ENCODE assay signal across 15 cellular contexts in the genomic region with DNA sequence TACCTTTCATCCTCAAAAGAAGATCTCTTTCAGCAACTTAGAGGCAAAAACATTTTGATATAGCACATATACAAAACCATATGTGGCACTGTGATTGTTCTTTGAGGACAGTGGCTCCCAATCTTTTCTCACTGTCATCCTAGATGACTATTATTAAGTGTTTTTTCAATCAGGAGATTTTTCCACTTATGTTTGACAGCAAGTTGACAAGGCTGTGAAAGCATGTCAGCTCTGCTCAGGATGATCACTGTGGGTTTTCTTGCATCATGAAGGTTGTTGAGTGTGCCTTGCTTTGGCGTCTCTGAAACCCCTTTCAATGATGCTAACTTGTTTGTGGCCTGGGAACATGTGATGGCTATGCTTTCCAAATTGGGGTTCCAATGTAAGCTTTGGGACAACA. TPM values are rescaled to one million over a fixed set of nuclear protein-coding genes. Genes with fewer than 3 reads are reported as not detected.
DNase-seq lines count a peak whose midpoint lies in the region; ATAC-seq and TF ChIP-seq lines count a peak whose summit lies in the region.
"Had no signal": no experiment of that assay in that cellular context is flagged by ENCODE, and none has a peak within 500 bp of the region (broad histone marks: within the 10 kb centered on the region; RNA-seq: fewer than 3 reads in every experiment).

No MANE protein-coding gene starts in this region.

- no TSS peak for BruUV-seq in PC-3 (replicated peaks; lab: Mats Ljungman, UMichigan)

- H3K4me2 ChIP-seq in BLaER1 treated with 17β-estradiol and CSF1 and Interleukin-3, amounts not matched to agents 10 nM and 100 nM: peak overlapping the region in 7 of 11 experiments; percentile 8 to 80 (median 66); a peak in 11 of 22 replicates
- H3K4me2 ChIP-seq in neural progenitor cell (no peak overlapping the region), PC-3 (ENCODE audit: low read length) (no peak overlapping the region)

- H3K9me3 ChIP-seq in BLaER1 treated with 17β-estradiol and CSF1 and Interleukin-3, amounts not matched to agents 10 nM and 100 nM (replicated peaks in 1 of 11): no peaks in the 10 kb centered on the region
- H3K9me3 ChIP-seq in neural progenitor cell (ENCODE audit: low read depth) (no peaks in the 10 kb centered on the region), PC-3 (ENCODE audit: low read length) (no peaks in the 10 kb centered on the region)
- H3K9me3 ChIP-seq: BE2C had no signal

- DNase-seq in CD14-positive monocyte (ENCODE audit: low spot score) (no peak), NCI-H2227 treated with DMSO at 0.1 percent for 48 hours (lab: John Stamatoyannopoulos, UW) (peak; percentile 18), neural progenitor cell (ENCODE audit: low spot score) (no peak), PC-3 (no peak), COLO668 (lab: John Stamatoyannopoulos, UW; ENCODE audit: unreplicated experiment) (no peak), activated gamma-delta T cell (lab: John Stamatoyannopoulos, UW) (no peak)
- DNase-seq: ACHN; BE2C; Calu3; CD4-positive, alpha-beta memory T cell; DMS79 treated with DMSO at 0.1 percent for 48 hours; GF-D8; H9 had no signal

- H3K36me3 Mint-ChIP-seq in CD14-positive monocyte (no peaks in the 10 kb centered on the region), neural progenitor cell (no peaks in the 10 kb centered on the region)
- H3K36me3 Mint-ChIP-seq: CD4-positive, alpha-beta memory T cell had no signal

- no peaks in the 10 kb centered on the region for H3K9me2 ChIP-seq in PC-3 (replicated peaks; ENCODE audit: low read length)

- peak overlapping the region in 6 of 11 experiments; percentile 23 to 97 (median 88); a peak in 9 of 22 replicates for H3K27ac ChIP-seq in BLaER1 treated with 17β-estradiol and CSF1 and Interleukin-3, amounts not matched to agents 10 nM and 100 nM
- H3K27ac ChIP-seq in neural progenitor cell (no peak overlapping the region), PC-3 (ENCODE audit: low read length) (no peak overlapping the region)
- H3K27ac ChIP-seq: C4-2B had no signal

- H3K36me3 ChIP-seq in BLaER1 treated with 17β-estradiol and CSF1 and Interleukin-3, amounts not matched to agents 10 nM and 100 nM: no peaks in the 10 kb centered on the region
- no peaks in the 10 kb centered on the region for H3K36me3 ChIP-seq in neural progenitor cell
- H3K36me3 ChIP-seq in PC-3 (ENCODE audit: low read depth, low read length): no peaks in the 10 kb centered on the region
- H3K36me3 ChIP-seq: BE2C had no signal

- H4K20me1 ChIP-seq in BLaER1 treated with 17β-estradiol and CSF1 and Interleukin-3, amounts not matched to agents 10 nM and 100 nM: no peaks in the 10 kb centered on the region
- no peaks in the 10 kb centered on the region for H4K20me1 ChIP-seq in neural progenitor cell (ENCODE audit: low read depth)
- no peaks in the 10 kb centered on the region for H4K20me1 ChIP-seq in PC-3 (ENCODE audit: low read length)

- POLR2A ChIA-PET in PC-3 (lab: Charles Lee; ENCODE audit: unreplicated experiment): no interaction called here

- peaks cover 11 to 98% (median 41%) of the 10 kb centered on the region in 10 experiments; a peak in 19 of 20 replicates for H3K4me1 ChIP-seq in BLaER1 treated with 17β-estradiol and CSF1 and Interleukin-3, amounts not matched to agents 10 nM and 100 nM
- H3K4me1 ChIP-seq in neural progenitor cell (peaks cover 12% of the 10 kb centered on the region), PC-3 (ENCODE audit: insufficient read depth, low read length) (no peaks in the 10 kb centered on the region)

- H3K79me2 ChIP-seq in neural progenitor cell (ENCODE audit: low read depth): no peaks in the 10 kb centered on the region
- no peaks in the 10 kb centered on the region for H3K79me2 ChIP-seq in PC-3 (ENCODE audit: low read length)

- peak overlapping the region; percentile 92 to 100 (median 99) for H3K27ac Mint-ChIP-seq in CD14-positive monocyte
- no peak overlapping the region for H3K27ac Mint-ChIP-seq in neural progenitor cell
- H3K27ac Mint-ChIP-seq: CD4-positive, alpha-beta memory T cell; H9 had no signal

- H3F3A ChIP-seq in neural progenitor cell (ENCODE audit: low read depth): peaks cover 9% of the 10 kb centered on the region
- no peaks in the 10 kb centered on the region for H3F3A ChIP-seq in PC-3 (ENCODE audit: low read length, unreplicated experiment)

- H2AFZ ChIP-seq in neural progenitor cell (replicated peaks) (peak overlapping the region; percentile 34), PC-3 (ENCODE audit: low read length) (no peak overlapping the region)

- H3K9me3 Mint-ChIP-seq in CD14-positive monocyte (no peaks in the 10 kb centered on the region), neural progenitor cell (no peaks in the 10 kb centered on the region)
- H3K9me3 Mint-ChIP-seq: H9 had no signal

- peaks cover 52% of the 10 kb centered on the region for H3K4me1 Mint-ChIP-seq in CD14-positive monocyte
- H3K4me1 Mint-ChIP-seq in neural progenitor cell: peaks cover 6% of the 10 kb centered on the region

- no peaks in the 10 kb centered on the region for H3K27me3 ChIP-seq in BLaER1 treated with 17β-estradiol and CSF1 and Interleukin-3, amounts not matched to agents 10 nM and 100 nM
- no peaks in the 10 kb centered on the region for H3K27me3 ChIP-seq in neural progenitor cell
- no peaks in the 10 kb centered on the region for H3K27me3 ChIP-seq in PC-3 (ENCODE audit: low read length)

- ATAC-seq in PC-3: no peak

- CTCF ChIA-PET in PC-3 (lab: Charles Lee): interaction anchor here (0.7 kb wide), 1 partner anchor 853 kb away, joined by 3 read pairs; no protein-coding TSS in a partner anchor

- H3K4me3 ChIP-seq in BLaER1 treated with 17β-estradiol and CSF1 and Interleukin-3, amounts not matched to agents 10 nM and 100 nM: no peak overlapping the region
- H3K4me3 ChIP-seq in neural progenitor cell (no peak overlapping the region), PC-3 (ENCODE audit: low read length) (no peak overlapping the region)

- H3K27me3 Mint-ChIP-seq in CD14-positive monocyte (ENCODE audit: low read depth in 3 of 3): peaks cover 0 to 4% (median 0%) of the 10 kb centered on the region in 3 donors
- no peaks in the 10 kb centered on the region for H3K27me3 Mint-ChIP-seq in neural progenitor cell (ENCODE audit: insufficient read depth, low read depth)

- H3K4me3 Mint-ChIP-seq in CD14-positive monocyte: no peak overlapping the region
- no peak overlapping the region for H3K4me3 Mint-ChIP-seq in neural progenitor cell
- H3K4me3 Mint-ChIP-seq: H9 had no signal

- intact Hi-C loops in CD14-positive monocyte (cut with micrococcal nuclease) (loop anchor here in 1 of 2 donors (10.0 kb wide), 3 partner anchors 165 to 675 kb away; partner anchors contain the start of gene N4BP2), PC-3 (cut with micrococcal nuclease) (no loop called here)

- TF ChIP-seq CTCF in CD14-positive monocyte (IDR thresholded peaks at IDR 0.05): no peak
- TF ChIP-seq CTCF in neural progenitor cell (IDR thresholded peaks at IDR 0.05): no peak
- no peak for TF ChIP-seq CTCF in PC-3 (conservative IDR thresholded peaks at IDR 0.05; ENCODE audit: low read depth, low read length)

- peak overlapping the region in 5 of 11 experiments; percentile 21 to 79 (median 73); a peak in 8 of 22 replicates for H3K9ac ChIP-seq in BLaER1 treated with 17β-estradiol and CSF1 and Interleukin-3, amounts not matched to agents 10 nM and 100 nM
- H3K9ac ChIP-seq in neural progenitor cell: no peak overlapping the region
- H3K9ac ChIP-seq in PC-3 (ENCODE audit: low read length): no peak overlapping the region

RNA-seq across cellular contexts. Expression of gene NSUN7, which starts 20.2 kb away (rescaled TPM):
- under 1 TPM; 0.57 to 0.62 TPM for polyA plus RNA-seq in CD14-positive monocyte
- 29.1 and 37.4 TPM in 2 replicates for total RNA-seq in neural progenitor cell (ENCODE audit: low replicate concordance)
- 4.2 and 6.7 TPM in 2 replicates for total RNA-seq in PC-3 (2014; rRNA removed)
- total RNA-seq: CD4-positive, alpha-beta memory T cell had no signal
- polyA plus RNA-seq: CD4-positive, alpha-beta memory T cell had no signal

Comparison
In these comparisons a context has a peak if more than half of its experiments do, and no peak if none do; other contexts are left out.
1. H3K27ac ChIP-seq: peak in BLaER1 treated with 17β-estradiol and CSF1 and Interleukin-3, amounts not matched to agents 10 nM and 100 nM (6 of 11); none in neural progenitor cell (single experiment) and PC-3 (single experiment).
2. H3K4me2 ChIP-seq: peak in BLaER1 treated with 17β-estradiol and CSF1 and Interleukin-3, amounts not matched to agents 10 nM and 100 nM (7 of 11); none in neural progenitor cell (single experiment) and PC-3 (single experiment).